8 cellular contexts compared by ENCODE assay signal in genomic region chr17:43170766-43171681, GRCh38. TPM values are rescaled to one million over a fixed set of nuclear protein-coding genes. Genes with fewer than 3 reads are reported as not detected.
A peak's percentile ranks its signal among the peaks of the same experiment; 100 is the strongest.
DNase-seq lines count a peak whose midpoint lies in the region; ATAC-seq, FAIRE-seq and TF ChIP-seq lines count a peak whose summit lies in the region.

NBR1 (plus strand) TSS chr17:43171214; CDS start chr17:43175800, 4,586 bp downstream.

- CTCF ChIA-PET in RWPE1 (lab: Yijun Ruan, JAX), result no interaction called here

- FAIRE-seq in H54 (lab: Jason Lieb, UNC), result peak; percentile 45

- H3K4me3 ChIP-seq in fibroblast of pulmonary artery (replicated peaks; ENCODE audit: low read depth, low read length), result peak within 1 kb of the TSS; percentile 84

- no peak within 1 kb of the TSS for H3K4me3 Mint-ChIP-seq in activated T-helper 17 cell treated with anti-CD3 and anti-CD28 coated beads, Interleukin-2, amount 50 U/mL, for 72 hours
- no peak within 1 kb of the TSS for H3K4me3 Mint-ChIP-seq in natural killer cell

- TF ChIP-seq POLR2A in H54 (IDR thresholded peaks at IDR 0.05; ENCODE audit: low read depth, low read length), result peak; percentile 54

- no peaks in the 10 kb centered on the region for H3K27me3 Mint-ChIP-seq in activated T-helper 17 cell treated with anti-CD3 and anti-CD28 coated beads, Interleukin-2, amount 50 U/mL, for 72 hours
- no peaks in the 10 kb centered on the region for H3K27me3 Mint-ChIP-seq in natural killer cell (ENCODE audit: low read depth in 2 of 2)

- peaks cover 3% of the 10 kb centered on the region; the same call in 1 of the 2 replicates for H3K36me3 ChIP-seq in ES-I3 (ENCODE audit: insufficient read depth, low read length)

- ATAC-seq in activated T-helper 17 cell treated with anti-CD3 and anti-CD28 coated beads, Interleukin-2, amount 50 U/mL, for 72 hours (replicated peaks), result peak; percentile 83
- peak; percentile 72 to 91 (median 80) for ATAC-seq in natural killer cell

- intact Hi-C loops in natural killer cell (cut with micrococcal nuclease), result loop anchor here (1.0 to 10.0 kb wide), 6 partner anchors 41 to 311 kb away; partner anchors contain the start of genes BRCA1, DHX8, TMEM106A and VAT1

- H3K9me3 Mint-ChIP-seq in activated T-helper 17 cell treated with anti-CD3 and anti-CD28 coated beads, Interleukin-2, amount 50 U/mL, for 72 hours, result no peaks in the 10 kb centered on the region
- no peaks in the 10 kb centered on the region for H3K9me3 Mint-ChIP-seq in natural killer cell

- H3K27ac Mint-ChIP-seq in activated T-helper 17 cell treated with anti-CD3 and anti-CD28 coated beads, Interleukin-2, amount 50 U/mL, for 72 hours, result no peak within 1 kb of the TSS
- H3K27ac Mint-ChIP-seq in natural killer cell, result no peak within 1 kb of the TSS

- peak; percentile 82 for DNase-seq in H54 (ENCODE audit: insufficient read length, low spot score)
- peak; percentile 97 for DNase-seq in LoVo (ENCODE audit: low spot score)
- DNase-seq in RWPE1 (ENCODE audit: low spot score), result peak; percentile 99
- DNase-seq in fibroblast of pulmonary artery (ENCODE audit: low read depth), result peak; percentile 99
- peak; percentile 94 for DNase-seq in natural killer cell
- DNase-seq in stimulated activated naive CD4-positive, alpha-beta T cell treated with Interleukin-2 at 50 U/mL for 16 hours (lab: John Stamatoyannopoulos, UW), result peak; percentile 94

- peak within 1 kb of the TSS; percentile 69 for H3K9ac ChIP-seq in ES-I3 (ENCODE audit: low read depth, low read length)

- H3K36me3 Mint-ChIP-seq in activated T-helper 17 cell treated with anti-CD3 and anti-CD28 coated beads, Interleukin-2, amount 50 U/mL, for 72 hours (ENCODE audit: low read depth), result peaks cover 28% of the 10 kb centered on the region
- peaks cover 6% of the 10 kb centered on the region for H3K36me3 Mint-ChIP-seq in natural killer cell

- no peaks in the 10 kb centered on the region for H3K9me3 ChIP-seq in ES-I3 (ENCODE audit: control insufficient read depth, insufficient read depth, low read length)

- peaks cover 8% of the 10 kb centered on the region; the same call in 1 of the 2 replicates for H3K4me1 ChIP-seq in ES-I3 (ENCODE audit: insufficient read depth, low read length)

- peaks cover 21% of the 10 kb centered on the region for H3K4me1 Mint-ChIP-seq in activated T-helper 17 cell treated with anti-CD3 and anti-CD28 coated beads, Interleukin-2, amount 50 U/mL, for 72 hours
- H3K4me1 Mint-ChIP-seq in natural killer cell, result peaks cover 20 to 26% of the 10 kb centered on the region in 2 donors

- POLR2A ChIA-PET in RWPE1 (lab: Yijun Ruan, JAX; ENCODE audit: low non-redundant PET), result interaction anchor here (0.7 kb wide), 1 partner anchor 45 kb away, joined by 4 read pairs; no protein-coding TSS in a partner anchor

- TF ChIP-seq CTCF in RWPE1 (conservative IDR thresholded peaks at IDR 0.05; ENCODE audit: low read depth) (no peak), fibroblast of pulmonary artery (IDR thresholded peaks at IDR 0.05; ENCODE audit: low read length, missing control alignments) (peak; percentile 8), natural killer cell (IDR thresholded peaks at IDR 0.05) (no peak)

- peak within 1 kb of the TSS; percentile 96 for H3K27ac ChIP-seq in RWPE1

RNA-seq across cellular contexts. Expression of gene NBR1, which starts in this region (rescaled TPM):
- 10 to 100 TPM; 47.2 to 83.1 TPM for total RNA-seq in activated T-helper 17 cell treated with anti-CD3 and anti-CD28 coated beads, Interleukin-2, amount 50 U/mL, for 72 hours
- 10 to 100 TPM; 63.3 to 74.8 (median 67.0) TPM for total RNA-seq in natural killer cell

Comparison
In these comparisons a context has a peak if more than half of its experiments do, and no peak if none do; other contexts are left out.
1. Peak in every context shown above with its lines: DNase-seq, ATAC-seq, H3K4me3 ChIP-seq and H3K27ac ChIP-seq.